In genomic region chr6:69796081-69796626, GRCh38 we compare ENCODE assay signal across 8 cellular contexts. TPM values are rescaled to one million over a fixed set of nuclear protein-coding genes. Genes with fewer than 3 reads are reported as not detected.
DNase-seq lines count a peak whose midpoint lies in the region; ATAC-seq, FAIRE-seq and TF ChIP-seq lines count a peak whose summit lies in the region.

No MANE protein-coding gene starts in this region.

- intact Hi-C loops in activated naive CD4-positive, alpha-beta T cell treated with anti-CD3 and anti-CD28 coated beads for 36 hours (cut with micrococcal nuclease) = loop anchor here (1.0 to 5.0 kb wide), 6 partner anchors 13 to 871 kb away; partner anchors contain the start of genes SDHAF4 and SMAP1

- H3K27ac Mint-ChIP-seq in activated naive CD4-positive, alpha-beta T cell treated with anti-CD3 and anti-CD28 coated beads for 36 hours = peak overlapping the region; percentile 96

- H3K9me3 Mint-ChIP-seq in activated naive CD4-positive, alpha-beta T cell treated with anti-CD3 and anti-CD28 coated beads for 36 hours = no peaks in the 10 kb centered on the region

- H3K36me3 ChIP-seq in BE2C = no peaks in the 10 kb centered on the region
- no peaks in the 10 kb centered on the region for H3K36me3 ChIP-seq in gastroesophageal sphincter
- H3K36me3 ChIP-seq in neutrophil = no peaks in the 10 kb centered on the region

- H3K4me1 ChIP-seq in BE2C (peaks cover 3% of the 10 kb centered on the region), gastroesophageal sphincter (peaks cover 11 to 54% (median 30%) of the 10 kb centered on the region in 3 donors), neutrophil (ENCODE audit: control insufficient read depth in 1 of 2, insufficient read depth in 1 of 2, low read depth in 1 of 2, low read length in 1 of 2) (peaks cover 21 to 24% of the 10 kb centered on the region in 2 experiments)

- peak overlapping the region; percentile 93 for H3K4me3 Mint-ChIP-seq in activated naive CD4-positive, alpha-beta T cell treated with anti-CD3 and anti-CD28 coated beads for 36 hours

- H3K4me3 ChIP-seq in BE2C (ENCODE audit: low read depth, low read length) (peak overlapping the region; percentile 82), gastroesophageal sphincter (peak overlapping the region; percentile 77 to 85), neutrophil (ENCODE audit: low read depth in 1 of 2, low read length in 1 of 2) (peak overlapping the region; percentile 92 to 94)

- TF ChIP-seq POLR2A in gastroesophageal sphincter (IDR thresholded peaks at IDR 0.05) (no peak), GM12892 (IDR thresholded peaks at IDR 0.05; ENCODE audit: low read depth, low read length) (no peak)

- FAIRE-seq in GM12892 (lab: Jason Lieb, UNC) = no peak

- no peaks in the 10 kb centered on the region for H3K36me3 Mint-ChIP-seq in activated naive CD4-positive, alpha-beta T cell treated with anti-CD3 and anti-CD28 coated beads for 36 hours (ENCODE audit: low read depth)

- TF ChIP-seq CTCF in BE2C (IDR thresholded peaks at IDR 0.05; ENCODE audit: low read depth, low read length) (no peak), gastroesophageal sphincter (IDR thresholded peaks at IDR 0.05) (no peak), neutrophil (IDR thresholded peaks at IDR 0.05) (no peak)

- ATAC-seq in GM18858 (IDR thresholded peaks at IDR 0.05; ENCODE audit: unreplicated experiment) (peak; percentile 32), HG03135 (IDR thresholded peaks at IDR 0.05; ENCODE audit: unreplicated experiment) (peak; percentile 25), gastroesophageal sphincter (peak; percentile 10)

- DNase-seq in BE2C (no peak), NCI-H526 (lab: John Stamatoyannopoulos, UW) (peak; percentile 80 to 81), GM12892 (ENCODE audit: insufficient read length) (no peak)
- DNase-seq in activated naive CD4-positive, alpha-beta T cell treated with anti-CD3 and anti-CD28 coated beads for 36 hours = peak; percentile 68

- no peak for TF ChIP-seq EP300 in gastroesophageal sphincter (IDR thresholded peaks at IDR 0.05)

- peak overlapping the region; percentile 95 to 98 (median 97) for H3K27ac ChIP-seq in gastroesophageal sphincter
- H3K27ac ChIP-seq in neutrophil = peak overlapping the region; percentile 89

- H3K9me3 ChIP-seq in BE2C = no peaks in the 10 kb centered on the region
- no peaks in the 10 kb centered on the region for H3K9me3 ChIP-seq in gastroesophageal sphincter
- no peaks in the 10 kb centered on the region for H3K9me3 ChIP-seq in neutrophil

- 1 to 3% methylated on average over 11 to 18 of the region's 19 CpGs for WGBS in gastroesophageal sphincter (ENCODE audit: low coverage in 1 of 2), 2 donors

- H3K4me1 Mint-ChIP-seq in activated naive CD4-positive, alpha-beta T cell treated with anti-CD3 and anti-CD28 coated beads for 36 hours (ENCODE audit: low read depth) = peaks cover 47% of the 10 kb centered on the region

- no peaks in the 10 kb centered on the region for H3K27me3 ChIP-seq in BE2C
- H3K27me3 ChIP-seq in gastroesophageal sphincter = no peaks in the 10 kb centered on the region
- no peaks in the 10 kb centered on the region for H3K27me3 ChIP-seq in neutrophil

- no peaks in the 10 kb centered on the region for H3K27me3 Mint-ChIP-seq in activated naive CD4-positive, alpha-beta T cell treated with anti-CD3 and anti-CD28 coated beads for 36 hours (ENCODE audit: low read depth)

- CTCF ChIA-PET in activated naive CD4-positive, alpha-beta T cell treated with anti-CD3 and anti-CD28 coated beads for 36 hours (lab: Charles Lee) = interaction anchor here (0.8 to 3.0 kb wide), 10 partner anchors 11 to 71 kb away, joined by 3 to 19 read pairs (median 6); no protein-coding TSS in a partner anchor

RNA-seq across cellular contexts. Expression of gene LMBRD1, which starts 0.7 kb away (rescaled TPM):
- polyA plus RNA-seq in BE2C (2012; ENCODE audit: insufficient read depth, insufficient read length, low read depth) = 18.4 TPM
- 10 to 100 TPM; 10.7 to 12.7 TPM for total RNA-seq in activated naive CD4-positive, alpha-beta T cell treated with anti-CD3 and anti-CD28 coated beads for 36 hours
- 10 to 100 TPM; 45.4 to 78.0 (median 60.7) TPM for total RNA-seq in gastroesophageal sphincter
- 24.1 TPM for polyA plus RNA-seq in GM12892 (2012; ENCODE audit: missing spikeins)

Comparison
In these comparisons a context has a peak if more than half of its experiments do, and no peak if none do; other contexts are left out.
1. DNase-seq: peak in NCI-H526 (2 of 2) and activated naive CD4-positive, alpha-beta T cell treated with anti-CD3 and anti-CD28 coated beads for 36 hours (single experiment); none in BE2C (single experiment) and GM12892 (single experiment).
2. Peak in every context shown above with its lines, with median percentiles within 50 percentile points of each other: H3K4me3 ChIP-seq and ATAC-seq.